1 cellular context compared by ENCODE assay signal in the genomic region with DNA sequence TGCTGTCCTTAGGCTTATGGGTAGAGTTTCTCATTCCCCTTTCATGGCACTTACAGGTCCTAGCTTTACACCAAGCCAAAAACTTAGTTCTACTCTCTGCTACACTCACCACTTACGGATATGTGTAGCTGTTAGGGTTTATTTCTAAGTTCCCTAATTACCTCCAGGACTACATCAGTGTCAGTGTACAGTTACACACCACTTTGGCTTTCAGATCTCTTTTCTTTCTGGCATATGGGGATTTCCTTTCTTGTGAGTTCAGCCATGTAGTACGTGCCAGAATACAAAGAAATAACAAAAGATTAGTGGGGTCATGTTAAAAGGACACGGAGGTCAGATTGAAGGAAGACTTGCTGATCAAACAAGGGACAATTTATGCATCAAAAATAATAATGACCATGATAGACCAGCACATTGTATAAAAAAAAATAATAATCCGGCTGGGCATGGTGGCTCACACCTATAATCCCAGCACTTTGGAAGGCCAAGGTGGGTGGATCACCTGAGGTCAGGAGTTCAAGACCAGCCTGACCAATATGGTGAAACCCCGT.
TF ChIP-seq lines count a peak whose summit lies in the region.

No MANE protein-coding gene starts in this region.

TF ChIP-seq in WTC11, 78 proteins besides CTCF, POLR2A, EP300 and RAD21 (continued from another document):
- TF ChIP-seq, protein P1, sequence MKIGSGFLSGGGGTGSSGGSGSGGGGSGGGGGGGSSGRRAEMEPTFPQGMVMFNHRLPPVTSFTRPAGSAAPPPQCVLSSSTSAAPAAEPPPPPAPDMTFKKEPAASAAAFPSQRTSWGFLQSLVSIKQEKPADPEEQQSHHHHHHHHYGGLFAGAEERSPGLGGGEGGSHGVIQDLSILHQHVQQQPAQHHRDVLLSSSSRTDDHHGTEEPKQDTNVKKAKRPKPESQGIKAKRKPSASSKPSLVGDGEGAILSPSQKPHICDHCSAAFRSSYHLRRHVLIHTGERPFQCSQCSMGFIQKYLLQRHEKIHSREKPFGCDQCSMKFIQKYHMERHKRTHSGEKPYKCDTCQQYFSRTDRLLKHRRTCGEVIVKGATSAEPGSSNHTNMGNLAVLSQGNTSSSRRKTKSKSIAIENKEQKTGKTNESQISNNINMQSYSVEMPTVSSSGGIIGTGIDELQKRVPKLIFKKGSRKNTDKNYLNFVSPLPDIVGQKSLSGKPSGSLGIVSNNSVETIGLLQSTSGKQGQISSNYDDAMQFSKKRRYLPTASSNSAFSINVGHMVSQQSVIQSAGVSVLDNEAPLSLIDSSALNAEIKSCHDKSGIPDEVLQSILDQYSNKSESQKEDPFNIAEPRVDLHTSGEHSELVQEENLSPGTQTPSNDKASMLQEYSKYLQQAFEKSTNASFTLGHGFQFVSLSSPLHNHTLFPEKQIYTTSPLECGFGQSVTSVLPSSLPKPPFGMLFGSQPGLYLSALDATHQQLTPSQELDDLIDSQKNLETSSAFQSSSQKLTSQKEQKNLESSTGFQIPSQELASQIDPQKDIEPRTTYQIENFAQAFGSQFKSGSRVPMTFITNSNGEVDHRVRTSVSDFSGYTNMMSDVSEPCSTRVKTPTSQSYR (CRISPR knock-in tag; IDR thresholded peaks at IDR 0.05), result no peak
- TF ChIP-seq, protein P2, sequence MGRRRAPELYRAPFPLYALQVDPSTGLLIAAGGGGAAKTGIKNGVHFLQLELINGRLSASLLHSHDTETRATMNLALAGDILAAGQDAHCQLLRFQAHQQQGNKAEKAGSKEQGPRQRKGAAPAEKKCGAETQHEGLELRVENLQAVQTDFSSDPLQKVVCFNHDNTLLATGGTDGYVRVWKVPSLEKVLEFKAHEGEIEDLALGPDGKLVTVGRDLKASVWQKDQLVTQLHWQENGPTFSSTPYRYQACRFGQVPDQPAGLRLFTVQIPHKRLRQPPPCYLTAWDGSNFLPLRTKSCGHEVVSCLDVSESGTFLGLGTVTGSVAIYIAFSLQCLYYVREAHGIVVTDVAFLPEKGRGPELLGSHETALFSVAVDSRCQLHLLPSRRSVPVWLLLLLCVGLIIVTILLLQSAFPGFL (CRISPR knock-in tag; IDR thresholded peaks at IDR 0.05; ENCODE audit: borderline replicate concordance), result no peak
- no peak for TF ChIP-seq NFYB (CRISPR knock-in tag; conservative IDR thresholded peaks at IDR 0.05; ENCODE audit: low read depth)
